In genomic region chr6:9360881-9361280, GRCh38 we compare ENCODE assay signal across 13 cellular contexts.
"Had no signal": no experiment of that assay in that cellular context is flagged by ENCODE, and none has a peak within 500 bp of the region (broad histone marks: within the 10 kb centered on the region; RNA-seq: fewer than 3 reads in every experiment).

No MANE protein-coding gene starts in this region.

- H3K4me3 Mint-ChIP-seq: activated CD4-positive, alpha-beta memory T cell treated with anti-CD3 and anti-CD28 coated beads for 36 hours; activated naive CD8-positive, alpha-beta T cell; T-helper 2 cell treated with Interferon-gamma antibody and Interleukin-4, amounts not matched to agents 5 μg/mL and 100 μg/mL, for 36 hours had no signal

- H3K36me3 ChIP-seq: esophagus squamous epithelium, heart left ventricle had no signal

- FAIRE-seq: endometrium, keratinocyte, urothelium cell line had no signal

- H3K36me3 Mint-ChIP-seq: activated CD4-positive, alpha-beta memory T cell treated with anti-CD3 and anti-CD28 coated beads for 36 hours; activated naive CD8-positive, alpha-beta T cell had no signal

- H3K27me3 Mint-ChIP-seq: activated CD4-positive, alpha-beta memory T cell treated with anti-CD3 and anti-CD28 coated beads for 36 hours; activated naive CD8-positive, alpha-beta T cell had no signal

- DNase-seq: activated CD4-positive, alpha-beta memory T cell treated with anti-CD3 and anti-CD28 coated beads for 36 hours; activated gamma-delta T cell; activated T-cell treated with anti-CD3 and anti-CD28 coated beads, Interleukin-2, amount 50 U/mL, for 48 hours; anterior cingulate cortex; esophagus squamous epithelium; foreskin melanocyte; heart left ventricle had no signal

- H3K27ac Mint-ChIP-seq: activated CD4-positive, alpha-beta memory T cell treated with anti-CD3 and anti-CD28 coated beads for 36 hours; activated naive CD8-positive, alpha-beta T cell; T-helper 2 cell treated with Interferon-gamma antibody and Interleukin-4, amounts not matched to agents 5 μg/mL and 100 μg/mL, for 36 hours had no signal

- H3K27me3 ChIP-seq: esophagus squamous epithelium, heart left ventricle had no signal

- H3K4me1 ChIP-seq: esophagus squamous epithelium had no signal

- H3K4me3 ChIP-seq: esophagus squamous epithelium, heart left ventricle, skin epidermis had no signal

- H3K27ac ChIP-seq: esophagus squamous epithelium, heart left ventricle, skin epidermis had no signal
